27 cellular contexts compared by ENCODE assay signal in genomic region chr4:162977788-162978187, GRCh38.
DNase-seq lines count a peak whose midpoint lies in the region; ATAC-seq, FAIRE-seq and TF ChIP-seq lines count a peak whose summit lies in the region.
"Had no signal": no experiment of that assay in that cellular context is flagged by ENCODE, and none has a peak within 500 bp of the region (broad histone marks: within the 10 kb centered on the region; RNA-seq: fewer than 3 reads in every experiment).

No MANE protein-coding gene starts in this region.

- no peaks in the 10 kb centered on the region for H3K4me1 ChIP-seq in A549
- H3K4me1 ChIP-seq: BE2C; BLaER1; BLaER1 treated with 17β-estradiol and CSF1 and Interleukin-3, amounts not matched to agents 10 nM and 100 nM; Caco-2 had no signal

- no peak for DNase-seq in A549 (ENCODE audit: low read depth in 1 of 2, low spot score in 1 of 2)
- DNase-seq: 8988T; ACHN; AML-193; BE2C; C1 segment of cervical spinal cord; Caco-2; Calu3; CD4-positive, alpha-beta memory T cell; CD4-positive, alpha-beta T cell; CD4-positive, CD25-positive, alpha-beta regulatory T cell; CD8-positive, alpha-beta memory T cell; CD8-positive, alpha-beta T cell; COR-L47; DMS 273 treated with DMSO at 0.1 percent for 48 hours; DMS153; DMS53; DMS79; DMS79 treated with DMSO at 0.1 percent for 48 hours; DND-41; EL had no signal

- WGBS in A549 (ENCODE audit: missing lambda C conversion rate), result 13% methylated on average over 2 of the region's 2 CpGs

- no peak for TF ChIP-seq RAD21 in A549 (conservative IDR thresholded peaks at IDR 0.05 in 1 of 2, IDR thresholded peaks at IDR 0.05 in 1 of 2)

- no peak for ATAC-seq in A549
- ATAC-seq in GM18505 (IDR thresholded peaks at IDR 0.05; ENCODE audit: unreplicated experiment), result no peak
- ATAC-seq: CD8-positive, alpha-beta T cell had no signal

- POLR2A ChIA-PET in A549 (lab: Yijun Ruan, JAX), result no interaction called here

- CTCF ChIA-PET in A549 (lab: Yijun Ruan, JAX), result no interaction called here

- no peak for TF ChIP-seq CTCF in A549 (IDR thresholded peaks at IDR 0.05)

- H3K4me3 ChIP-seq in A549, result no peak overlapping the region
- H3K4me3 ChIP-seq: BLaER1; BLaER1 treated with 17β-estradiol and CSF1 and Interleukin-3, amounts not matched to agents 10 nM and 100 nM had no signal

- H3K4me2 ChIP-seq in A549, result no peak overlapping the region
- H3K4me2 ChIP-seq: BLaER1; BLaER1 treated with 17β-estradiol and CSF1 and Interleukin-3, amounts not matched to agents 10 nM and 100 nM had no signal

- no peak for TF ChIP-seq EP300 in A549 (IDR thresholded peaks at IDR 0.05)

- TF ChIP-seq POLR2A in A549 (IDR thresholded peaks at IDR 0.05; ENCODE audit: low read length), result no peak
- TF ChIP-seq POLR2A in GM18505 (IDR thresholded peaks at IDR 0.05; ENCODE audit: borderline replicate concordance, extremely low read depth, insufficient read depth, insufficient read length), result no peak

- FAIRE-seq in A549 (lab: Jason Lieb, UNC), result no peak
- FAIRE-seq: D721Med had no signal

- H3K9me3 ChIP-seq in A549, result no peaks in the 10 kb centered on the region
- H3K9me3 ChIP-seq: BE2C; BLaER1; BLaER1 treated with 17β-estradiol and CSF1 and Interleukin-3, amounts not matched to agents 10 nM and 100 nM; Caco-2 had no signal

- H3K27ac ChIP-seq in A549, result no peak overlapping the region
- H3K27ac ChIP-seq: 22Rv1; BLaER1; BLaER1 treated with 17β-estradiol and CSF1 and Interleukin-3, amounts not matched to agents 10 nM and 100 nM; C4-2B had no signal

TF ChIP-seq in A549, 52 proteins besides CTCF, POLR2A, EP300 and RAD21:
- TF ChIP-seq NPAS2 (CRISPR knock-in tag; IDR thresholded peaks at IDR 0.05; ENCODE audit: borderline replicate concordance) (no peak), HES2 (IDR thresholded peaks at IDR 0.05) (no peak), BHLHE40 (IDR thresholded peaks at IDR 0.05; ENCODE audit: low read depth, low read length) (no peak), HOXA7 (CRISPR knock-in tag; IDR thresholded peaks at IDR 0.05) (no peak), FOSB (CRISPR knock-in tag; IDR thresholded peaks at IDR 0.05) (no peak), RNF2 (IDR thresholded peaks at IDR 0.05; ENCODE audit: borderline replicate concordance, low read depth) (peak; percentile 77; the same call in 1 of the 2 replicates), CBX2 (IDR thresholded peaks at IDR 0.05; ENCODE audit: borderline replicate concordance, low read depth) (no peak), REST (IDR thresholded peaks at IDR 0.05) (no peak), CBX8 (IDR thresholded peaks at IDR 0.05) (0 out of 2 replicates have a peak, but pooled peaks have one; percentile 69), CHD2 (IDR thresholded peaks at IDR 0.05; ENCODE audit: low read length, partially characterized antibody) (no peak), MAFK (IDR thresholded peaks at IDR 0.05; ENCODE audit: partially characterized antibody) (no peak)
